ENCODE assay signal across 8 cellular contexts in genomic region chr17:58631523-58632323, GRCh38.
DNase-seq lines count a peak whose midpoint lies in the region; ATAC-seq and TF ChIP-seq lines count a peak whose summit lies in the region.

No MANE protein-coding gene starts in this region.

- no peaks in the 10 kb centered on the region for H3K9me3 ChIP-seq in colonic mucosa

- TF ChIP-seq CTCF in colonic mucosa (IDR thresholded peaks at IDR 0.05): no peak

- no peaks in the 10 kb centered on the region for H3K27me3 ChIP-seq in colonic mucosa

- H3K4me3 ChIP-seq in colonic mucosa: peak overlapping the region; percentile 32

- no peaks in the 10 kb centered on the region for H3K36me3 ChIP-seq in colonic mucosa

- no peaks in the 10 kb centered on the region for H3K4me1 ChIP-seq in colonic mucosa

- peak overlapping the region; percentile 43 to 61 for H3K9ac ChIP-seq in colonic mucosa (ENCODE audit: low read depth in 2 of 2, low read length in 2 of 2)

- peak overlapping the region; percentile 65 for H3K27ac ChIP-seq in colonic mucosa

- peak; percentile 97 to 98 for DNase-seq in AML-193 (lab: John Stamatoyannopoulos, UW)
- peak; percentile 46 for DNase-seq in GM19238 (ENCODE audit: insufficient read length, low spot score)
- DNase-seq in NCI-H524 (lab: John Stamatoyannopoulos, UW): peak; percentile 98
- DNase-seq in activated CD4-positive, alpha-beta T cell treated with anti-CD3 and anti-CD28 coated beads for 4 hours: peak; percentile 90 to 95
- peak; percentile 97 for DNase-seq in colonic mucosa
- peak; percentile 94 to 95 for DNase-seq in left colon
- DNase-seq in stimulated activated CD4-positive, alpha-beta T cell treated with anti-CD3 and anti-CD28 coated beads, Interleukin-1b, Interleukin-23, amount 100 ng/mL, for 24 hours (ENCODE audit: low read depth in 4 of 4, low spot score in 1 of 4): peak; percentile 89 to 91 (median 90)

- intact Hi-C loops in colonic mucosa (cut with DNase I) (loop anchor here (10.0 kb wide), 1 partner anchor 107 kb away; no protein-coding TSS in a partner anchor), left colon (cut with DNase I, micrococcal nuclease) (no loop called here)

- peak; percentile 81 for ATAC-seq in HG03432 (IDR thresholded peaks at IDR 0.05; ENCODE audit: unreplicated experiment)
- peak; percentile 97 for ATAC-seq in left colon

Comparison
In these comparisons a context has a peak if more than half of its experiments do, and no peak if none do; other contexts are left out.
1. Peak in every context shown above with its lines: DNase-seq, ATAC-seq, H3K4me3 ChIP-seq and H3K27ac ChIP-seq.
2. DNase-seq: peak in every context shown above with its lines; median percentile 98 in NCI-H524; 98 in AML-193; 97 in colonic mucosa; 94 in left colon; 92 in activated CD4-positive, alpha-beta T cell treated with anti-CD3 and anti-CD28 coated beads for 4 hours; 90 in stimulated activated CD4-positive, alpha-beta T cell treated with anti-CD3 and anti-CD28 coated beads, Interleukin-1b, Interleukin-23, amount 100 ng/mL, for 24 hours; 46 in GM19238.